17 cellular contexts compared by ENCODE assay signal in the genomic region with DNA sequence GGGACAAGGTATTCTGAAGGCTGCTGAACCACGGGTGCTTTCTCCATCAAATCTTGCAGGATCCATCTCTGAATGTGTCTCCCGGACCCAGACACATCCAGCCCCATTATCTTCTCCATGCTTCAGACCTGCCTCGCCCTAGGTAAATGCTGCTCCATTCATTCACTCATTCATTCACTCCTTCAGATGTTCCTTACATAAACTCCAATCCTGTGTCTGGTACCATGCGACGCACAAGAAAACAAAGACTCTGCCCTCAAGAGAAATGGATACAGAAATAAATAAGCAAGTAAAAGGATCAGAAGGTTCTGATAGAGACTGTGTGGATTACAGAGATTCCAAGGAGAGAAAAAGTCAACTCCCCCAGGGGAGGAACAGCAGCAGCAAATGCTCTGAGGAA. TPM values are rescaled to one million over a fixed set of nuclear protein-coding genes. Genes with fewer than 3 reads are reported as not detected.
DNase-seq lines count a peak whose midpoint lies in the region; ATAC-seq, FAIRE-seq and TF ChIP-seq lines count a peak whose summit lies in the region.
"Had no signal": no experiment of that assay in that cellular context is flagged by ENCODE, and none has a peak within 500 bp of the region (broad histone marks: within the 10 kb centered on the region; RNA-seq: fewer than 3 reads in every experiment).

No MANE protein-coding gene starts in this region.

- no peak for TF ChIP-seq POLR2A in HepG2 (IDR thresholded peaks at IDR 0.05; ENCODE audit: insufficient read depth in 1 of 2, low read depth in 2 of 2, low read length in 2 of 2)
- TF ChIP-seq POLR2A in right lobe of liver (IDR thresholded peaks at IDR 0.05) = no peak
- TF ChIP-seq POLR2A in esophagus muscularis mucosa (IDR thresholded peaks at IDR 0.05; ENCODE audit: low read depth) = no peak

- H3K4me1 ChIP-seq in HepG2 (ENCODE audit: insufficient read depth, low read length) (peaks cover 54% of the 10 kb centered on the region), right lobe of liver (no peaks in the 10 kb centered on the region), esophagus muscularis mucosa (peaks cover 0 to 19% (median 15%) of the 10 kb centered on the region in 4 donors), small intestine (ENCODE audit: control insufficient read depth in 2 of 2, insufficient read depth in 1 of 2, low read depth in 1 of 2, low read length in 1 of 2) (no peaks in the 10 kb centered on the region)

- no peak for TF ChIP-seq EP300 in HepG2 (IDR thresholded peaks at IDR 0.05; ENCODE audit: low read depth in 2 of 2, low read length in 2 of 2)
- no peak for TF ChIP-seq EP300 in HepG2 (CRISPR knock-in tag; IDR thresholded peaks at IDR 0.05; ENCODE audit: borderline replicate concordance)
- no peak for TF ChIP-seq EP300 in esophagus muscularis mucosa (IDR thresholded peaks at IDR 0.05)

- H3K9ac ChIP-seq in HepG2 (ENCODE audit: insufficient read depth, low read depth, low read length) = no peak overlapping the region
- H3K9ac ChIP-seq: BLaER1 treated with 17β-estradiol and CSF1 and Interleukin-3, amounts not matched to agents 10 nM and 100 nM had no signal

- no peak for TF ChIP-seq RAD21 in HepG2 (CRISPR knock-in tag; IDR thresholded peaks at IDR 0.05)

- TF ChIP-seq CTCF in HepG2 (CRISPR knock-in tag; IDR thresholded peaks at IDR 0.05) (no peak), right lobe of liver (IDR thresholded peaks at IDR 0.05) (no peak), esophagus muscularis mucosa (IDR thresholded peaks at IDR 0.05) (no peak)

- BruUV-seq in HepG2 (replicated peaks; lab: Mats Ljungman, UMichigan) = no TSS peak

- no peak for DNase-seq in HepG2 (ENCODE audit: low spot score)
- DNase-seq in right lobe of liver = no peak
- peak; percentile 66 for DNase-seq in esophagus muscularis mucosa (ENCODE audit: extremely low spot score)
- peak; percentile 8 for DNase-seq in posterior vena cava (ENCODE audit: low spot score)
- DNase-seq in small intestine = no peak
- DNase-seq in stimulated activated CD4-positive, alpha-beta T cell treated with anti-CD3 and anti-CD28 coated beads, Interleukin-15, amount 100 ng/mL, for 24 hours = no peak
- DNase-seq: ACHN; CD4-positive, CD25-positive, alpha-beta regulatory T cell; DMS53; GF-D8 had no signal

- POLR2A ChIA-PET in HepG2 (lab: Yijun Ruan, JAX) = no interaction called here

- CTCF ChIA-PET in HepG2 (lab: Yijun Ruan, JAX; ENCODE audit: low intra/inter-chr PET ratio, low total read pairs) = no interaction called here

- no peaks in the 10 kb centered on the region for H3K36me3 ChIP-seq in HepG2 (replicated peaks in 1 of 2; ENCODE audit: control insufficient read depth in 1 of 2, insufficient read depth in 2 of 2, low read length in 2 of 2)
- H3K36me3 ChIP-seq in right lobe of liver = no peaks in the 10 kb centered on the region
- H3K36me3 ChIP-seq in esophagus muscularis mucosa = no peaks in the 10 kb centered on the region
- no peaks in the 10 kb centered on the region for H3K36me3 ChIP-seq in small intestine (ENCODE audit: control insufficient read depth in 2 of 2, insufficient read depth in 2 of 2, low read length in 2 of 2)
- H3K36me3 ChIP-seq: BLaER1 treated with 17β-estradiol and CSF1 and Interleukin-3, amounts not matched to agents 10 nM and 100 nM had no signal

- H3K27ac ChIP-seq in HepG2 (ENCODE audit: extremely low read length, insufficient read depth, low read length) (no peak overlapping the region), right lobe of liver (no peak overlapping the region), esophagus muscularis mucosa (replicated peaks in 1 of 4) (no peak overlapping the region), small intestine (ENCODE audit: low read depth in 1 of 2, low read length in 1 of 2) (no peak overlapping the region)
- H3K27ac ChIP-seq: BLaER1 treated with 17β-estradiol and CSF1 and Interleukin-3, amounts not matched to agents 10 nM and 100 nM had no signal

- FAIRE-seq in HepG2 (lab: Jason Lieb, UNC) = no peak
- FAIRE-seq in small intestine (lab: Jason Lieb, UNC) = no peak
- FAIRE-seq: GM19239, H54 had no signal

- H3K9me3 ChIP-seq in HepG2 (ENCODE audit: low read length) = no peaks in the 10 kb centered on the region
- no peaks in the 10 kb centered on the region for H3K9me3 ChIP-seq in right lobe of liver
- H3K9me3 ChIP-seq in esophagus muscularis mucosa = no peaks in the 10 kb centered on the region
- no peaks in the 10 kb centered on the region for H3K9me3 ChIP-seq in small intestine (ENCODE audit: control insufficient read depth, low read depth)
- H3K9me3 ChIP-seq: BLaER1 treated with 17β-estradiol and CSF1 and Interleukin-3, amounts not matched to agents 10 nM and 100 nM had no signal

- in situ Hi-C loops in HepG2 (cut with HindIII; ENCODE audit: extremely low pct_ligation_motif_present, low pct_unique_long_range_greater_than_20kb) = no loop called here

- H3K4me2 ChIP-seq in HepG2 (ENCODE audit: low read depth, low read length) = peak overlapping the region; percentile 62
- H3K4me2 ChIP-seq: BLaER1 treated with 17β-estradiol and CSF1 and Interleukin-3, amounts not matched to agents 10 nM and 100 nM had no signal

- no peaks in the 10 kb centered on the region for H4K20me1 ChIP-seq in HepG2 (ENCODE audit: insufficient read depth, low read length)

- intact Hi-C loops in HepG2 (cut with micrococcal nuclease; ENCODE audit: unreplicated experiment) = no loop called here
- intact Hi-C loops in right lobe of liver (cut with DNase I) = loop anchor here (5.0 kb wide), 2 partner anchors 109 to 114 kb away; no protein-coding TSS in a partner anchor
- intact Hi-C loops in esophagus muscularis mucosa (cut with DNase I) = no loop called here
- intact Hi-C loops in posterior vena cava (cut with DNase I) = loop anchor here in 1 of 2 donors (5.0 kb wide), 1 partner anchor 104 kb away; no protein-coding TSS in a partner anchor

- no peaks in the 10 kb centered on the region for H3K79me2 ChIP-seq in HepG2 (ENCODE audit: insufficient read depth, low read length)

- ATAC-seq in HepG2 = no peak
- ATAC-seq in right lobe of liver = no peak
- no peak for ATAC-seq in GM21786 (IDR thresholded peaks at IDR 0.05; ENCODE audit: unreplicated experiment)
- ATAC-seq: HCT116 had no signal

- no peak overlapping the region for H2AFZ ChIP-seq in HepG2 (ENCODE audit: low read length)

- WGBS in HepG2 (ENCODE audit: low lambda C conversion rate) = 45% methylated on average over 5 of the region's 5 CpGs
- 72% methylated on average over 5 of the region's 5 CpGs for WGBS in right lobe of liver (ENCODE audit: insufficient coverage, low coverage, low lambda C conversion rate, missing lambda C conversion rate)
- WGBS in esophagus muscularis mucosa = 97% methylated on average over 5 of the region's 5 CpGs
- 75 to 87% (median 80%) methylated on average over 5 of the region's 5 CpGs for WGBS in small intestine, 3 donors

- H3K4me3 ChIP-seq in HepG2 (replicated peaks in 1 of 3; ENCODE audit: insufficient read depth in 1 of 3, low read depth in 2 of 3, low read length in 3 of 3) = peak overlapping the region in 1 of 3 experiments; percentile 49; a peak in 1 of 6 replicates
- no peak overlapping the region for H3K4me3 ChIP-seq in right lobe of liver
- no peak overlapping the region for H3K4me3 ChIP-seq in esophagus muscularis mucosa
- no peak overlapping the region for H3K4me3 ChIP-seq in small intestine (ENCODE audit: low read depth in 1 of 2, low read length in 2 of 2)
- H3K4me3 ChIP-seq: BLaER1 treated with 17β-estradiol and CSF1 and Interleukin-3, amounts not matched to agents 10 nM and 100 nM had no signal

- peaks cover 4 to 15% of the 10 kb centered on the region in 2 experiments; a peak in 2 of 5 replicates for H3K27me3 ChIP-seq in HepG2 (ENCODE audit: control insufficient read depth in 1 of 2, insufficient read depth in 2 of 2, low read length in 2 of 2)
- H3K27me3 ChIP-seq in right lobe of liver = no peaks in the 10 kb centered on the region
- H3K27me3 ChIP-seq in esophagus muscularis mucosa = no peaks in the 10 kb centered on the region
- no peaks in the 10 kb centered on the region for H3K27me3 ChIP-seq in small intestine (ENCODE audit: control insufficient read depth in 2 of 2, insufficient read depth in 2 of 2, low read length in 2 of 2)
- H3K27me3 ChIP-seq: BLaER1 treated with 17β-estradiol and CSF1 and Interleukin-3, amounts not matched to agents 10 nM and 100 nM had no signal

RNA-seq across cellular contexts. Expression of gene PSMB7, which starts 7.9 kb away (rescaled TPM):
- total RNA-seq in HepG2 (2016; rRNA removed; fragmentation: Illumina TruSeq; extraction: Trizol) (259 and 395 TPM in 2 replicates), right lobe of liver (100 to 1,000 TPM in 2 of 6 experiments, 10 to 100 TPM in 4; 76.4 to 196 (median 96.8) TPM), esophagus muscularis mucosa (100 to 1,000 TPM; 105 to 124 (median 113) TPM), posterior vena cava (10 to 100 TPM; 79.1 to 89.1 TPM)
- total RNA-seq in HepG2 (2016; cell fraction: cytosol; rRNA removed; fragmentation: Illumina TruSeq; extraction: Trizol; ENCODE audit: low read depth) = 81.7 and 96.6 TPM in 2 replicates
- 268 and 419 TPM in 2 replicates for total RNA-seq in HepG2 (2016; cell fraction: insoluble cytoplasmic fraction; rRNA removed; fragmentation: Illumina TruSeq; extraction: Trizol)
- 127 and 128 TPM in 2 replicates for total RNA-seq in HepG2 (2016; cell fraction: membrane; rRNA removed; fragmentation: Illumina TruSeq; extraction: Trizol)
- 111 and 118 TPM in 2 replicates for total RNA-seq in HepG2 (2016; cell fraction: nucleus; rRNA removed; fragmentation: Illumina TruSeq; extraction: Trizol)
- polyA plus RNA-seq in HepG2 (2011; rRNA removed) (261 and 291 TPM in 2 replicates), small intestine (100 to 1,000 TPM; 183 to 221 (median 194) TPM)
- 283 and 308 TPM in 2 replicates for polyA plus RNA-seq in HepG2 (2011; cell fraction: cytosol; rRNA removed)
- polyA plus RNA-seq in HepG2 (2011; cell fraction: nucleus; rRNA removed) = 63.6 and 73.0 TPM in 2 replicates
- polyA plus RNA-seq in HepG2 (2012) = 163 and 239 TPM in 2 replicates
- polyA plus RNA-seq in HepG2 (2016; cell fraction: cytosol; fragmentation: Illumina TruSeq; extraction: Trizol; ENCODE audit: low read depth) = 101 and 108 TPM in 2 replicates
- polyA plus RNA-seq in HepG2 (2016; cell fraction: insoluble cytoplasmic fraction; fragmentation: Illumina TruSeq; extraction: Trizol; ENCODE audit: low read depth) = 433 and 456 TPM in 2 replicates
- 121 and 132 TPM in 2 replicates for polyA plus RNA-seq in HepG2 (2016; cell fraction: membrane; fragmentation: Illumina TruSeq; extraction: Trizol; ENCODE audit: low read depth)
- 139 and 158 TPM in 2 replicates for polyA plus RNA-seq in HepG2 (2016; cell fraction: nucleus; fragmentation: Illumina TruSeq; extraction: Trizol; ENCODE audit: insufficient read depth, low read depth)
- 167 and 496 TPM in 2 replicates for polyA minus RNA-seq in HepG2 (2011; rRNA and poly(A)+ RNA removed; ENCODE audit: low replicate concordance)
- 83.8 and 88.1 TPM in 2 replicates for polyA minus RNA-seq in HepG2 (2011; cell fraction: cytosol; rRNA and poly(A)+ RNA removed)
- 83.6 and 97.7 TPM in 2 replicates for polyA minus RNA-seq in HepG2 (2011; cell fraction: nucleus; rRNA and poly(A)+ RNA removed)

RNA-seq across cellular contexts. Expression of gene ADGRD2, which starts 27.1 kb away (rescaled TPM):
- not detected in 2 replicates for total RNA-seq in HepG2 (2016; rRNA removed; fragmentation: Illumina TruSeq; extraction: Trizol)
- total RNA-seq in HepG2 (2016; cell fraction: cytosol; rRNA removed; fragmentation: Illumina TruSeq; extraction: Trizol; ENCODE audit: low read depth) = not detected in 2 replicates
- not detected in 2 replicates for total RNA-seq in HepG2 (2016; cell fraction: insoluble cytoplasmic fraction; rRNA removed; fragmentation: Illumina TruSeq; extraction: Trizol)
- total RNA-seq in HepG2 (2016; cell fraction: membrane; rRNA removed; fragmentation: Illumina TruSeq; extraction: Trizol) = not detected in 2 replicates
- not detected in 2 replicates for total RNA-seq in HepG2 (2016; cell fraction: nucleus; rRNA removed; fragmentation: Illumina TruSeq; extraction: Trizol)
- not detected in 2 replicates for polyA plus RNA-seq in HepG2 (2011; rRNA removed)
- not detected in 2 replicates for polyA plus RNA-seq in HepG2 (2011; cell fraction: cytosol; rRNA removed)
- not detected in 2 replicates for polyA plus RNA-seq in HepG2 (2011; cell fraction: nucleus; rRNA removed)
- polyA plus RNA-seq in HepG2 (2012) = not detected in 2 replicates
- polyA plus RNA-seq in HepG2 (2016; cell fraction: cytosol; fragmentation: Illumina TruSeq; extraction: Trizol; ENCODE audit: low read depth) = not detected in 2 replicates
- not detected in 2 replicates for polyA plus RNA-seq in HepG2 (2016; cell fraction: insoluble cytoplasmic fraction; fragmentation: Illumina TruSeq; extraction: Trizol; ENCODE audit: low read depth)
- not detected in 2 replicates for polyA plus RNA-seq in HepG2 (2016; cell fraction: membrane; fragmentation: Illumina TruSeq; extraction: Trizol; ENCODE audit: low read depth)
- polyA plus RNA-seq in HepG2 (2016; cell fraction: nucleus; fragmentation: Illumina TruSeq; extraction: Trizol; ENCODE audit: insufficient read depth, low read depth) = not detected in 2 replicates
- polyA minus RNA-seq in HepG2 (2011; rRNA and poly(A)+ RNA removed; ENCODE audit: low replicate concordance) = not detected in 2 replicates
- polyA minus RNA-seq in HepG2 (2011; cell fraction: cytosol; rRNA and poly(A)+ RNA removed) = not detected in 2 replicates
- not detected in 2 replicates for polyA minus RNA-seq in HepG2 (2011; cell fraction: nucleus; rRNA and poly(A)+ RNA removed)
- total RNA-seq in right lobe of liver = not detected
- total RNA-seq in esophagus muscularis mucosa = not detected
- total RNA-seq in posterior vena cava = not detected
- not detected for polyA plus RNA-seq in small intestine
- total RNA-seq: A172; CD4-positive, CD25-positive, alpha-beta regulatory T cell; HT-29 had no signal
- polyA plus RNA-seq: CD4-positive, CD25-positive, alpha-beta regulatory T cell had no signal

Comparison
In these comparisons a context has a peak if more than half of its experiments do, and no peak if none do; other contexts are left out.
1. intact Hi-C loops: an anchor here in right lobe of liver (5.0 kb wide); none called in HepG2 and esophagus muscularis mucosa.
2. DNase-seq: peak in esophagus muscularis mucosa (single experiment) and posterior vena cava (single experiment); none in HepG2 (single experiment), right lobe of liver (0 of 3), small intestine (single experiment) and stimulated activated CD4-positive, alpha-beta T cell treated with anti-CD3 and anti-CD28 coated beads, Interleukin-15, amount 100 ng/mL, for 24 hours (single experiment).